In the genomic region with DNA sequence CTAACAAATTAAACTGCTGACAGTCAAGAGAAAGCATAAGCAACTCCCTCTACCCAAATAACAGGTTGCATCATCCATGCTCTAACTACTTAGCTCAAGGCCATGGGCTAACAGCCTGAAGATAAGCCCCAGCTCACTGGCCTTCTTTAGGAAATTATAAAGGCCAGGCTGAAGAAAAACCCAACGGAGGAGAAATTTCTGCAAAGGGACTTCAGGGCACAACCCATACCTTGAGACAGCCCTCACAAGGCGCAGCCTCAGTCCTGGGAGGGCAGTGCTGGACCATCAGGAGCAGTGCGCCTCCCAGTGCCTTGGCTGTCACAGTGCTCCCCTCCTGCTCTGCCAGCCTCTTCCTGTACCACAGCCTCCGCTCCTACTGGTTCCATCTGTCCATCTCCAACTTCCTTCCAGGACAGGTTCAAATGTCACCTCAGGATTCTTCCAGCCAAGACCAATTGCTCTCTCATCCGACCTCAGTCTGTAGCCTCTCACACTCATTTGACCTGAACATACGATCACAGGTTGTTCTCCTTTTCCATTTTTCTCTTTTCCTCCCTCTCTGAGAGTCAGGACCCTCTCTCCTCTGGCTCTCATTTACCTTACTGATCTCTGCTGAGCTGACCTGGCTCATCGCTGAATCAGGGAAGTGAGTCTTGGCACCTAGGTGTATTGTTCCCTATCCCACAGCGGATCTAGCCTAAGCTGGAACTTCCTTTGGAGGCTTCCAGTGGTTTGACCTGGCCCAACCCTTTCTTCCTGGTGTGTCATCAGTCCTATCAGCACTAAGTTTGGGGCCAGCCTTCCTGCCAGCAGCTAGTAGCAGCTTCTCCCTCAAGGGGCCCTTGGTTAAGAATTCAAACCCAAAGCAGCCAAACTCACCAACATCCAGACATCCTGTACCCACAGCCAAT, we compare ENCODE assay signal across 8 cellular contexts. TPM values are rescaled to one million over a fixed set of nuclear protein-coding genes. Genes with fewer than 3 reads are reported as not detected.
DNase-seq lines count a peak whose midpoint lies in the region; ATAC-seq and TF ChIP-seq lines count a peak whose summit lies in the region.

No MANE protein-coding gene starts in this region.

- H3K36me3 Mint-ChIP-seq in dendritic cell treated with granulocyte-macrophage colony-stimulating factor and Interleukin-4, amounts not matched to agents 40 ng/mL and 50 ng/mL, for 4 days (ENCODE audit: low read depth): peaks cover 62% of the 10 kb centered on the region
- H3K36me3 Mint-ChIP-seq in natural killer cell: no peaks in the 10 kb centered on the region

- DNase-seq in EH (ENCODE audit: low read depth) (peak; percentile 82), MV-4-11 (lab: John Stamatoyannopoulos, UW) (peak; percentile 70), natural killer cell (no peak), activated gamma-delta T cell (lab: John Stamatoyannopoulos, UW) (no peak)
- no peak for DNase-seq in activated CD4-positive, CD25-positive, alpha-beta regulatory T cell treated with anti-CD3 and anti-CD28 coated beads, Interleukin-2, amount 50 U/mL, for 72 hours

- peak overlapping the region; percentile 31 for H3K27ac Mint-ChIP-seq in dendritic cell treated with granulocyte-macrophage colony-stimulating factor and Interleukin-4, amounts not matched to agents 40 ng/mL and 50 ng/mL, for 4 days
- peak overlapping the region; percentile 25 to 35 for H3K27ac Mint-ChIP-seq in natural killer cell

- intact Hi-C loops in dendritic cell treated with granulocyte-macrophage colony-stimulating factor and Interleukin-4, amounts not matched to agents 40 ng/mL and 50 ng/mL, for 4 days (cut with micrococcal nuclease): loop anchor here (2.0 kb wide), 1 partner anchor 29 kb away; no protein-coding TSS in a partner anchor
- intact Hi-C loops in natural killer cell (cut with micrococcal nuclease): no loop called here

- no peak overlapping the region for H3K4me3 Mint-ChIP-seq in dendritic cell treated with granulocyte-macrophage colony-stimulating factor and Interleukin-4, amounts not matched to agents 40 ng/mL and 50 ng/mL, for 4 days
- H3K4me3 Mint-ChIP-seq in natural killer cell: peak overlapping the region; percentile 92

- TF ChIP-seq CTCF in natural killer cell (IDR thresholded peaks at IDR 0.05): no peak

- H3K9me3 Mint-ChIP-seq in dendritic cell treated with granulocyte-macrophage colony-stimulating factor and Interleukin-4, amounts not matched to agents 40 ng/mL and 50 ng/mL, for 4 days: no peaks in the 10 kb centered on the region
- H3K9me3 Mint-ChIP-seq in natural killer cell: no peaks in the 10 kb centered on the region

- H3K4me1 Mint-ChIP-seq in dendritic cell treated with granulocyte-macrophage colony-stimulating factor and Interleukin-4, amounts not matched to agents 40 ng/mL and 50 ng/mL, for 4 days (ENCODE audit: low read depth): peaks cover 46% of the 10 kb centered on the region
- peaks cover 39 to 50% of the 10 kb centered on the region in 2 donors for H3K4me1 Mint-ChIP-seq in natural killer cell

- ATAC-seq in natural killer cell (no peak), GM18517 (IDR thresholded peaks at IDR 0.05; ENCODE audit: unreplicated experiment) (no peak), HG03095 (IDR thresholded peaks at IDR 0.05; ENCODE audit: unreplicated experiment) (no peak)

- no peaks in the 10 kb centered on the region for H3K27me3 Mint-ChIP-seq in dendritic cell treated with granulocyte-macrophage colony-stimulating factor and Interleukin-4, amounts not matched to agents 40 ng/mL and 50 ng/mL, for 4 days
- no peaks in the 10 kb centered on the region for H3K27me3 Mint-ChIP-seq in natural killer cell (ENCODE audit: low read depth in 2 of 2)

RNA-seq across cellular contexts. Expression of gene MCFD2, which starts 1.9 kb away (rescaled TPM):
- total RNA-seq in natural killer cell: 10 to 100 TPM; 24.5 to 38.4 (median 34.8) TPM

RNA-seq across cellular contexts. Expression of gene TTC7A, which starts 27.3 kb away (rescaled TPM):
- 10 to 100 TPM; 27.2 to 41.4 (median 35.6) TPM for total RNA-seq in natural killer cell

Comparison
In these comparisons a context has a peak if more than half of its experiments do, and no peak if none do; other contexts are left out.
1. DNase-seq: peak in EH (single experiment) and MV-4-11 (single experiment); none in natural killer cell (single experiment), activated gamma-delta T cell (single experiment) and activated CD4-positive, CD25-positive, alpha-beta regulatory T cell treated with anti-CD3 and anti-CD28 coated beads, Interleukin-2, amount 50 U/mL, for 72 hours (single experiment).